ENCODE assay signal across 36 cellular contexts in genomic region chr11:60647087-60647486, GRCh38. TPM values are rescaled to one million over a fixed set of nuclear protein-coding genes. Genes with fewer than 3 reads are reported as not detected.
"Had no signal": no experiment of that assay in that cellular context is flagged by ENCODE, and none has a peak within 500 bp of the region (broad histone marks: within the 10 kb centered on the region; RNA-seq: fewer than 3 reads in every experiment).

No MANE protein-coding gene starts in this region.

- H3K9me3 Mint-ChIP-seq: activated CD4-positive, alpha-beta T cell treated with anti-CD3 and anti-CD28 coated beads, Interleukin-2, amount 10 ng/mL, durations not matched to agents 24 days and 14 days; activated CD8-positive, alpha-beta T cell treated with anti-CD3 and anti-CD28 coated beads for 36 hours; activated naive CD8-positive, alpha-beta T cell treated with anti-CD3 and anti-CD28 coated beads, Interleukin-2, amount 10 ng/mL, durations not matched to agents 7 days and 5 days had no signal

- DNase-seq: activated B cell treated with CpG ODN at 0.5 μM for 24 hours; activated CD4-positive, alpha-beta memory T cell treated with anti-CD3 and anti-CD28 coated beads for 36 hours; activated CD4-positive, alpha-beta T cell treated with anti-CD3 and anti-CD28 coated beads for 4 hours; activated CD4-positive, alpha-beta T cell treated with anti-CD3 and anti-CD28 coated beads, Interleukin-2, amount 10 ng/mL, durations not matched to agents 24 days and 14 days; activated CD4-positive, alpha-beta T cell treated with anti-CD3 and anti-CD28 coated beads, Interleukin-2, amount 50 U/mL, for 1 hour; activated CD4-positive, alpha-beta T cell treated with anti-CD3 and anti-CD28 coated beads, Interleukin-2, amount 50 U/mL, for 4 hours; activated CD4-positive, CD25-positive, alpha-beta regulatory T cell treated with anti-CD3 and anti-CD28 coated beads, Interleukin-2, amount 50 U/mL, for 72 hours; activated CD8-positive, alpha-beta memory T cell treated with anti-CD3 and anti-CD28 coated beads, Interleukin-2, amount 50 U/mL, for 4 hours; activated CD8-positive, alpha-beta T cell treated with anti-CD3 and anti-CD28 coated beads for 36 hours; activated effector memory CD4-positive, alpha-beta T cell treated with anti-CD3 and anti-CD28 coated beads, Interleukin-2, amount 50 U/mL, for 16 hours; activated naive CD4-positive, alpha-beta T cell treated with anti-CD3 and anti-CD28 coated beads, Interleukin-2, amount 10 ng/mL, durations not matched to agents 7 days and 5 days; activated naive CD4-positive, alpha-beta T cell treated with Interleukin-2 at 50 U/mL for 16 hours; activated naive CD8-positive, alpha-beta T cell treated with anti-CD3 and anti-CD28 coated beads, Interleukin-2, amount 10 ng/mL, durations not matched to agents 7 days and 5 days; activated naive CD8-positive, alpha-beta T cell treated with anti-CD3 and anti-CD28 coated beads, Interleukin-2, amount 50 U/mL, for 24 hours; activated T-cell treated with anti-CD3 and anti-CD28 coated beads for 4 hours; activated T-cell treated with anti-CD3 and anti-CD28 coated beads, Interleukin-2, amount 50 U/mL, for 1 hour; activated T-cell treated with anti-CD3 and anti-CD28 coated beads, Interleukin-2, amount 50 U/mL, for 4 hours; activated T-cell treated with anti-CD3 and anti-CD28 coated beads, Interleukin-2, amount 50 U/mL, for 72 hours; amygdala; anterior cingulate cortex; body of pancreas; brain microvascular endothelial cell; central memory CD4-positive, alpha-beta T cell; T-cell; T-helper 17 cell had no signal

- H3K4me1 ChIP-seq: body of pancreas, breast epithelium had no signal

- H3K36me3 ChIP-seq: brain microvascular endothelial cell, breast epithelium had no signal

- H3K4me1 Mint-ChIP-seq: activated B cell treated with CpG ODN at 0.5 μM for 24 hours; activated CD4-positive, alpha-beta T cell treated with anti-CD3 and anti-CD28 coated beads, Interleukin-2, amount 10 ng/mL, durations not matched to agents 24 days and 14 days; activated naive CD4-positive, alpha-beta T cell treated with anti-CD3 and anti-CD28 coated beads, Interleukin-2, amount 10 ng/mL, durations not matched to agents 7 days and 5 days; activated naive CD4-positive, alpha-beta T cell treated with anti-CD3 and anti-CD28 coated beads, Interleukin-2, amount 50 U/mL, for 24 hours; activated naive CD8-positive, alpha-beta T cell treated with anti-CD3 and anti-CD28 coated beads, Interleukin-2, amount 10 ng/mL, durations not matched to agents 7 days and 5 days; activated naive CD8-positive, alpha-beta T cell treated with anti-CD3 and anti-CD28 coated beads, Interleukin-2, amount 50 U/mL, for 24 hours; activated T-helper 17 cell treated with anti-CD3 and anti-CD28 coated beads, Interleukin-2, amount 50 U/mL, for 72 hours; T-cell; T-helper 17 cell had no signal

- H3K27me3 Mint-ChIP-seq: activated CD4-positive, alpha-beta T cell treated with anti-CD3 and anti-CD28 coated beads, Interleukin-2, amount 10 ng/mL, durations not matched to agents 24 days and 14 days; activated naive CD4-positive, alpha-beta T cell treated with anti-CD3 and anti-CD28 coated beads, Interleukin-2, amount 10 ng/mL, durations not matched to agents 7 days and 5 days had no signal

- H3K36me3 Mint-ChIP-seq: activated CD4-positive, alpha-beta memory T cell treated with anti-CD3 and anti-CD28 coated beads for 36 hours; activated naive CD4-positive, alpha-beta T cell treated with anti-CD3 and anti-CD28 coated beads, Interleukin-2, amount 10 ng/mL, durations not matched to agents 7 days and 5 days; activated naive CD4-positive, alpha-beta T cell treated with anti-CD3 and anti-CD28 coated beads, Interleukin-2, amount 50 U/mL, for 24 hours; activated naive CD8-positive, alpha-beta T cell; activated naive CD8-positive, alpha-beta T cell treated with anti-CD3 and anti-CD28 coated beads, Interleukin-2, amount 10 ng/mL, durations not matched to agents 7 days and 5 days; T-cell had no signal

- H3K4me3 Mint-ChIP-seq: activated B cell treated with CpG ODN at 0.5 μM for 24 hours; activated CD4-positive, alpha-beta memory T cell treated with anti-CD3 and anti-CD28 coated beads for 36 hours; activated CD4-positive, alpha-beta T cell treated with anti-CD3 and anti-CD28 coated beads, Interleukin-2, amount 10 ng/mL, durations not matched to agents 24 days and 14 days; activated CD8-positive, alpha-beta T cell treated with anti-CD3 and anti-CD28 coated beads for 36 hours; activated naive CD4-positive, alpha-beta T cell treated with anti-CD3 and anti-CD28 coated beads, Interleukin-2, amount 10 ng/mL, durations not matched to agents 7 days and 5 days; activated naive CD4-positive, alpha-beta T cell treated with anti-CD3 and anti-CD28 coated beads, Interleukin-2, amount 50 U/mL, for 24 hours; activated naive CD8-positive, alpha-beta T cell; activated naive CD8-positive, alpha-beta T cell treated with anti-CD3 and anti-CD28 coated beads, Interleukin-2, amount 10 ng/mL, durations not matched to agents 7 days and 5 days; activated naive CD8-positive, alpha-beta T cell treated with anti-CD3 and anti-CD28 coated beads, Interleukin-2, amount 50 U/mL, for 24 hours; activated T-cell treated with anti-CD3 and anti-CD28 coated beads, Interleukin-2, amount 50 U/mL, for 4 hours; activated T-cell treated with anti-CD3 and anti-CD28 coated beads, Interleukin-2, amount 50 U/mL, for 72 hours; activated T-helper 1 cell treated with anti-CD3 and anti-CD28 coated beads, Interleukin-12 subunit alpha, Interleukin-12 subunit beta, Interleukin-2, Interleukin-4 antibody, amounts not matched to agents 30 ng/mL and 10 ng/mL and 1 ng/mL, durations not matched to agents 14 hours and 24 hours and 36 hours; activated T-helper 17 cell treated with anti-CD3 and anti-CD28 coated beads, Interleukin-2, amount 50 U/mL, for 72 hours; T-cell; T-helper 17 cell had no signal

- H3K27ac Mint-ChIP-seq: activated B cell treated with CpG ODN at 0.5 μM for 24 hours; activated CD4-positive, alpha-beta memory T cell treated with anti-CD3 and anti-CD28 coated beads for 36 hours; activated CD4-positive, alpha-beta T cell treated with anti-CD3 and anti-CD28 coated beads, Interleukin-2, amount 10 ng/mL, durations not matched to agents 24 days and 14 days; activated CD8-positive, alpha-beta T cell treated with anti-CD3 and anti-CD28 coated beads for 36 hours; activated naive CD4-positive, alpha-beta T cell treated with anti-CD3 and anti-CD28 coated beads, Interleukin-2, amount 10 ng/mL, durations not matched to agents 7 days and 5 days; activated naive CD4-positive, alpha-beta T cell treated with anti-CD3 and anti-CD28 coated beads, Interleukin-2, amount 50 U/mL, for 24 hours; activated naive CD8-positive, alpha-beta T cell; activated naive CD8-positive, alpha-beta T cell treated with anti-CD3 and anti-CD28 coated beads, Interleukin-2, amount 10 ng/mL, durations not matched to agents 7 days and 5 days; activated naive CD8-positive, alpha-beta T cell treated with anti-CD3 and anti-CD28 coated beads, Interleukin-2, amount 50 U/mL, for 24 hours; activated T-cell treated with anti-CD3 and anti-CD28 coated beads, Interleukin-2, amount 50 U/mL, for 72 hours; activated T-helper 1 cell treated with anti-CD3 and anti-CD28 coated beads, Interleukin-12 subunit alpha, Interleukin-12 subunit beta, Interleukin-2, Interleukin-4 antibody, amounts not matched to agents 30 ng/mL and 10 ng/mL and 1 ng/mL, durations not matched to agents 14 hours and 24 hours and 36 hours; activated T-helper 17 cell treated with anti-CD3 and anti-CD28 coated beads, Interleukin-2, amount 50 U/mL, for 72 hours; T-cell; T-helper 17 cell had no signal

- H3K27ac ChIP-seq: body of pancreas, brain microvascular endothelial cell, breast epithelium, VCaP had no signal

- H3K27me3 ChIP-seq: body of pancreas, brain microvascular endothelial cell, breast epithelium had no signal

- ATAC-seq: activated CD8-positive, alpha-beta T cell treated with anti-CD3 and anti-CD28 coated beads for 36 hours; activated naive CD8-positive, alpha-beta T cell treated with anti-CD3 and anti-CD28 coated beads, Interleukin-2, amount 50 U/mL, for 24 hours; activated T-cell treated with anti-CD3 and anti-CD28 coated beads, Interleukin-2, amount 50 U/mL, for 4 hours; activated T-cell treated with anti-CD3 and anti-CD28 coated beads, Interleukin-2, amount 50 U/mL, for 72 hours; activated T-helper 17 cell treated with anti-CD3 and anti-CD28 coated beads, Interleukin-2, amount 50 U/mL, for 72 hours; body of pancreas; T-cell; T-helper 17 cell had no signal

- H3K4me3 ChIP-seq: body of pancreas, breast epithelium had no signal

- H3K9me3 ChIP-seq: body of pancreas had no signal

RNA-seq across cellular contexts. Expression of gene MS4A8, which starts 52.3 kb away (rescaled TPM):
- total RNA-seq: activated B cell treated with CpG ODN at 0.5 μM for 24 hours; activated CD4-positive, alpha-beta memory T cell treated with anti-CD3 and anti-CD28 coated beads for 36 hours; activated CD4-positive, alpha-beta T cell treated with anti-CD3 and anti-CD28 coated beads, Interleukin-2, amount 10 ng/mL, durations not matched to agents 24 days and 14 days; activated CD8-positive, alpha-beta memory T cell treated with anti-CD3 and anti-CD28 coated beads for 36 hours; activated CD8-positive, alpha-beta T cell treated with anti-CD3 and anti-CD28 coated beads for 36 hours; activated naive CD8-positive, alpha-beta T cell treated with anti-CD3 and anti-CD28 coated beads, Interleukin-2, amount 10 ng/mL, durations not matched to agents 7 days and 5 days; activated T-cell treated with anti-CD3 and anti-CD28 coated beads, Interleukin-2, amount 50 U/mL, for 4 hours; activated T-cell treated with anti-CD3 and anti-CD28 coated beads, Interleukin-2, amount 50 U/mL, for 72 hours; activated T-helper 1 cell treated with anti-CD3 and anti-CD28 coated beads, Interleukin-12 subunit alpha, Interleukin-12 subunit beta, Interleukin-2, Interleukin-4 antibody, amounts not matched to agents 30 ng/mL and 10 ng/mL and 1 ng/mL, durations not matched to agents 14 hours and 24 hours and 36 hours; activated T-helper 17 cell treated with anti-CD3 and anti-CD28 coated beads, Interleukin-2, amount 50 U/mL, for 72 hours; astrocyte; cardiac septum; T-cell; T-helper 1 cell treated with Interleukin-12 subunit alpha and Interleukin-12 subunit beta and Interleukin-4 antibody, amounts not matched to agents 30 ng/mL and 1 ng/mL, for 36 hours; T-helper 17 cell; T-helper 2 cell treated with Interferon-gamma antibody and Interleukin-4, amounts not matched to agents 100 ng/mL and 5 ng/mL, for 36 hours had no signal
